Comparison of ENCODE assay signal across 10 cellular contexts in the genomic region with DNA sequence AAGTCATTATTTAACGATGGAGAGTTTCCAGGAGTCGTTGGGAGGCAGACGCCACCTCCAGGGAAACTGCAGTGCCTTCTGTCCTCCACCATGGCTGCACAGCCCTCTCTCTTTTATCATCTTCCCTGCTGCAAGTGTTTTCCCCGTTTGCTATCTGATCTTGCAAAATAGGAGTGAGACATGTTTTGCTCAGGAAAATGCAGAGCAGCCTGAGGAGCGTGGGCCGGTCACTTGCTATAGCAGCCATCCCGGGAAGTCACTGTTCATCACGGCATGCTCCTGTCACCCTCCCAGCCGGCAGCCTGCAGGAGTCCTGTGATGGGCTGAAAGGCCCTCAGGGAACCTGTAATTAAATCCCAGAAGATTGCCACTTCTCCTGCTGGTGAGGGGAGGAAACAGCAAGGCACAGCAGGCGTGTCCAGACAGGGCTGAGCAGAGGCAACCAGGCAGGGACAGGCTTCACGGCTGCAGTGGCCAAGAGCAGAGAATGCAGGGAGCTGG.
DNase-seq lines count a peak whose midpoint lies in the region; ATAC-seq and TF ChIP-seq lines count a peak whose summit lies in the region.
"Had no signal": no experiment of that assay in that cellular context is flagged by ENCODE, and none has a peak within 500 bp of the region (broad histone marks: within the 10 kb centered on the region; RNA-seq: fewer than 3 reads in every experiment).

No MANE protein-coding gene starts in this region.

- peaks cover 5 to 68% (median 65%) of the 10 kb centered on the region in 5 donors for H3K27me3 Mint-ChIP-seq in naive thymus-derived CD4-positive, alpha-beta T cell

- H3K4me1 Mint-ChIP-seq in naive thymus-derived CD4-positive, alpha-beta T cell, result no peaks in the 10 kb centered on the region

- no peaks in the 10 kb centered on the region for H3K4me1 ChIP-seq in naive thymus-derived CD4-positive, alpha-beta T cell (ENCODE audit: control insufficient read depth in 2 of 2, insufficient read depth in 2 of 2, low read length in 2 of 2)

- no peaks in the 10 kb centered on the region for H3K36me3 Mint-ChIP-seq in naive thymus-derived CD4-positive, alpha-beta T cell

- TF ChIP-seq CTCF in AG09319 (IDR thresholded peaks at IDR 0.05; ENCODE audit: low read depth, low read length), result peak; percentile 4; the same call in 1 of the 2 replicates

- H3K27ac ChIP-seq in naive thymus-derived CD4-positive, alpha-beta T cell (ENCODE audit: low read depth, low read length), result no peak overlapping the region

- DNase-seq in AG09319 (ENCODE audit: extremely low read depth, low read depth) (no peak), MG63 (peak; percentile 23), SHP77 treated with DMSO at 0.1 percent for 48 hours (lab: John Stamatoyannopoulos, UW) (peak; percentile 16), head of caudate nucleus (peak in 40 of 42 donors; percentile 2 to 72 (median 35)), GF-D8 (lab: John Stamatoyannopoulos, UW) (no peak)
- DNase-seq in naive thymus-derived CD4-positive, alpha-beta T cell, result no peak
- DNase-seq: activated T-cell treated with anti-CD3 and anti-CD28 coated beads for 4 hours; NK-92 treated with Interleukin-12 subunit alpha and Interleukin-12 subunit beta, amount 100 ng/mL, for 24 hours had no signal

- POLR2A ChIA-PET in naive thymus-derived CD4-positive, alpha-beta T cell (lab: Charles Lee), result no interaction called here

- H3K36me3 ChIP-seq in MG63, result no peaks in the 10 kb centered on the region
- no peaks in the 10 kb centered on the region for H3K36me3 ChIP-seq in naive thymus-derived CD4-positive, alpha-beta T cell (ENCODE audit: control insufficient read depth in 2 of 3, insufficient read depth in 3 of 3, low read length in 3 of 3)

- H3K27ac Mint-ChIP-seq in naive thymus-derived CD4-positive, alpha-beta T cell, result no peak overlapping the region

- H3K4me3 Mint-ChIP-seq in naive thymus-derived CD4-positive, alpha-beta T cell, result no peak overlapping the region

- H3K27me3 ChIP-seq in MG63, result peaks cover 12% of the 10 kb centered on the region
- peaks cover 0 to 2% of the 10 kb centered on the region in 2 donors for H3K27me3 ChIP-seq in naive thymus-derived CD4-positive, alpha-beta T cell (ENCODE audit: control insufficient read depth in 2 of 2, insufficient read depth in 2 of 2, low read length in 2 of 2)

- H3K4me3 ChIP-seq in MG63, result no peak overlapping the region
- H3K4me3 ChIP-seq in naive thymus-derived CD4-positive, alpha-beta T cell (ENCODE audit: low read length), result no peak overlapping the region

- peaks cover 0 to 4% (median 0%) of the 10 kb centered on the region in 11 donors for H3K9me3 Mint-ChIP-seq in naive thymus-derived CD4-positive, alpha-beta T cell

- CTCF ChIA-PET in naive thymus-derived CD4-positive, alpha-beta T cell (lab: Charles Lee), result no interaction called here

- H3K9me3 ChIP-seq in MG63, result no peaks in the 10 kb centered on the region
- H3K9me3 ChIP-seq in naive thymus-derived CD4-positive, alpha-beta T cell (ENCODE audit: control insufficient read depth in 2 of 3, low read length in 3 of 3), result peaks cover 0 to 5% (median 0%) of the 10 kb centered on the region in 3 experiments

- intact Hi-C loops in head of caudate nucleus (cut with DNase I), result no loop called here
- intact Hi-C loops in naive thymus-derived CD4-positive, alpha-beta T cell (cut with micrococcal nuclease), result no loop called here

- ATAC-seq in HG02970 (IDR thresholded peaks at IDR 0.05; ENCODE audit: low FRiP score, unreplicated experiment) (no peak), GM18909 (IDR thresholded peaks at IDR 0.05; ENCODE audit: poor library complexity, unreplicated experiment) (no peak)
- ATAC-seq in naive thymus-derived CD4-positive, alpha-beta T cell, result no peak

Comparison
In these comparisons a context has a peak if more than half of its experiments do, and no peak if none do; other contexts are left out.
1. DNase-seq: peak in MG63 (single experiment), SHP77 treated with DMSO at 0.1 percent for 48 hours (single experiment) and head of caudate nucleus (40 of 42); none in AG09319 (single experiment), GF-D8 (single experiment) and naive thymus-derived CD4-positive, alpha-beta T cell (0 of 9).